ENCODE assay signal across 19 cellular contexts in the genomic region with DNA sequence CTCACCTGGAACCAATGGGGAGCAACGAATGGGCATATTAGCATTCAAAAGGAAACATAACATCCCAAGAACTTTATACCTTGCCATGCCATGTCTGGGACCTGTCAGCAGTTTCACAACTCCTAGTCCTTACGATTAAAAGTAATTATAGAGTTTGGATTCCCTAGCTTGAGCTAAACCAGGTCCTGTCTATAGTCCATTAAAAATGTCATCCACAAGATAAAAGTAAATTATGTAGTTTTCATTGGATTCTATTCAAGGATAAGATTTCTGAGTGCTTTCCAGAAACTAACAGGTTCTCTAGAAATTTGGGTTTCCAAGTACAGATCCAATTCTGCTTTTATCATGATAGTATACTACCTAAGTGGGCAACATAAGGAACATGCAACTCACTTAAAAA.
DNase-seq lines count a peak whose midpoint lies in the region; ATAC-seq, FAIRE-seq and TF ChIP-seq lines count a peak whose summit lies in the region.
"Had no signal": no experiment of that assay in that cellular context is flagged by ENCODE, and none has a peak within 500 bp of the region (broad histone marks: within the 10 kb centered on the region; RNA-seq: fewer than 3 reads in every experiment).

No MANE protein-coding gene starts in this region.

- peaks cover 10% of the 10 kb centered on the region for H3F3A ChIP-seq in SK-N-SH (replicated peaks; ENCODE audit: insufficient read depth)

- H2BK5ac ChIP-seq in mesenchymal stem cell (ENCODE audit: low read depth, low read length, poor library complexity, severe bottlenecking) = no peak overlapping the region

- 66% methylated on average over 2 of the region's 2 CpGs for WGBS in SK-N-SH (ENCODE audit: low lambda C conversion rate)
- WGBS in mesenchymal stem cell = 100% methylated on average over 1 of the region's 2 CpGs
- WGBS in gastroesophageal sphincter (ENCODE audit: low coverage in 1 of 2), 2 donors = 32 to 64% methylated on average over 2 of the region's 2 CpGs

- POLR2A ChIA-PET in SK-N-SH (lab: Yijun Ruan, JAX) = no interaction called here

- no peak for TF ChIP-seq CTCF in SK-N-SH (IDR thresholded peaks at IDR 0.05)
- TF ChIP-seq CTCF in astrocyte (IDR thresholded peaks at IDR 0.05; ENCODE audit: insufficient read depth, low read depth, low read length) = no peak
- TF ChIP-seq CTCF in GM13976 (IDR thresholded peaks at IDR 0.05; ENCODE audit: borderline replicate concordance, control extremely low read depth, extremely low read depth, insufficient read depth, missing control alignments) = no peak
- TF ChIP-seq CTCF in gastroesophageal sphincter (IDR thresholded peaks at IDR 0.05) = no peak

- TF ChIP-seq POLR2A in gastroesophageal sphincter (IDR thresholded peaks at IDR 0.05) = no peak

- no peak for TF ChIP-seq EP300 in SK-N-SH (IDR thresholded peaks at IDR 0.05; ENCODE audit: borderline replicate concordance in 1 of 2, low read depth in 1 of 2, low read length in 1 of 2)
- TF ChIP-seq EP300 in gastroesophageal sphincter (IDR thresholded peaks at IDR 0.05) = no peak

- H3K27ac Mint-ChIP-seq in astrocyte (ENCODE audit: unreplicated experiment) = peak overlapping the region; percentile 97
- H3K27ac Mint-ChIP-seq: CD4-positive, alpha-beta memory T cell had no signal

- no peak overlapping the region for H3K18ac ChIP-seq in mesenchymal stem cell (ENCODE audit: low read depth in 1 of 2, low read length in 2 of 2)

- peaks cover 37% of the 10 kb centered on the region for H3K4me1 Mint-ChIP-seq in astrocyte (ENCODE audit: low read depth, unreplicated experiment)
- H3K4me1 Mint-ChIP-seq: CD4-positive, alpha-beta memory T cell had no signal

- no peak for TF ChIP-seq RAD21 in SK-N-SH (IDR thresholded peaks at IDR 0.05; ENCODE audit: low read length)

- H3K9ac ChIP-seq in SK-N-SH (no peak overlapping the region), astrocyte (ENCODE audit: low read length) (no peak overlapping the region), mesenchymal stem cell (ENCODE audit: low read length) (no peak overlapping the region)
- H3K9ac ChIP-seq: GM23248 had no signal

- H3K27me3 ChIP-seq in SK-N-SH (ENCODE audit: insufficient read depth) = no peaks in the 10 kb centered on the region
- H3K27me3 ChIP-seq in astrocyte (ENCODE audit: insufficient read depth, low read length) = no peaks in the 10 kb centered on the region
- no peaks in the 10 kb centered on the region for H3K27me3 ChIP-seq in mesenchymal stem cell (ENCODE audit: control insufficient read depth in 1 of 2, insufficient read depth in 1 of 2, low read length in 2 of 2)
- no peaks in the 10 kb centered on the region for H3K27me3 ChIP-seq in gastroesophageal sphincter

- no peaks in the 10 kb centered on the region for H3K79me2 ChIP-seq in SK-N-SH (ENCODE audit: insufficient read depth)
- no peaks in the 10 kb centered on the region for H3K79me2 ChIP-seq in astrocyte (ENCODE audit: insufficient read depth, low read length)

- H3K4me1 ChIP-seq in SK-N-SH (ENCODE audit: control insufficient read depth in 1 of 2, insufficient read depth in 2 of 2, low read depth in 1 of 2, low read length in 1 of 2) = peaks cover 0 to 9% of the 10 kb centered on the region in 2 experiments; a peak in 3 of 4 replicates
- H3K4me1 ChIP-seq in astrocyte (ENCODE audit: insufficient read depth, low read length) = peaks cover 11% of the 10 kb centered on the region
- peaks cover 2% of the 10 kb centered on the region for H3K4me1 ChIP-seq in mesenchymal stem cell (ENCODE audit: control insufficient read depth, insufficient read depth, low read depth, low read length)
- no peaks in the 10 kb centered on the region for H3K4me1 ChIP-seq in gastroesophageal sphincter

- ATAC-seq in HG03520 (IDR thresholded peaks at IDR 0.05; ENCODE audit: unreplicated experiment) = no peak
- no peak for ATAC-seq in gastroesophageal sphincter

- no peak overlapping the region for H3K27ac ChIP-seq in SK-N-SH (ENCODE audit: low read depth in 2 of 2, low read length in 1 of 2)
- no peak overlapping the region for H3K27ac ChIP-seq in astrocyte (ENCODE audit: low read depth, low read length)
- H3K27ac ChIP-seq in mesenchymal stem cell (ENCODE audit: low read length, poor library complexity, severe bottlenecking) = no peak overlapping the region
- H3K27ac ChIP-seq in gastroesophageal sphincter = no peak overlapping the region
- H3K27ac ChIP-seq: GM23248 had no signal

- no peak for DNase-seq in SK-N-SH
- DNase-seq in astrocyte (ENCODE audit: low read depth) = no peak
- DNase-seq in mesenchymal stem cell = no peak
- DNase-seq in GM13976 (ENCODE audit: low spot score) = no peak
- DNase-seq: C1 segment of cervical spinal cord; Calu3; CD4-positive, alpha-beta memory T cell; COR-L47; DMS53; DMS79 treated with DMSO at 0.1 percent for 48 hours; GF-D8; GM23248; H7; HCEC 1CT had no signal

- no peak overlapping the region for H3K4me3 Mint-ChIP-seq in astrocyte (ENCODE audit: unreplicated experiment)
- H3K4me3 Mint-ChIP-seq: CD4-positive, alpha-beta memory T cell had no signal

- peaks cover 2% of the 10 kb centered on the region for H3K36me3 Mint-ChIP-seq in astrocyte (ENCODE audit: low read depth, unreplicated experiment)
- H3K36me3 Mint-ChIP-seq: CD4-positive, alpha-beta memory T cell had no signal

- no peak overlapping the region for H4K8ac ChIP-seq in mesenchymal stem cell (ENCODE audit: low read length)

- H3K4me2 ChIP-seq in SK-N-SH (no peak overlapping the region), astrocyte (ENCODE audit: low read length) (no peak overlapping the region), mesenchymal stem cell (ENCODE audit: low read length, poor library complexity, severe bottlenecking) (no peak overlapping the region)

- H3K4ac ChIP-seq in mesenchymal stem cell (ENCODE audit: low read depth in 1 of 2, low read length in 2 of 2) = no peak overlapping the region

- no peaks in the 10 kb centered on the region for H4K20me1 ChIP-seq in SK-N-SH (ENCODE audit: insufficient read depth)
- H4K20me1 ChIP-seq in astrocyte (ENCODE audit: insufficient read depth, low read length) = no peaks in the 10 kb centered on the region

- peak overlapping the region; percentile 73 for H2AK5ac ChIP-seq in mesenchymal stem cell (ENCODE audit: low read length, severe bottlenecking)

- H3K4me3 ChIP-seq in SK-N-SH (ENCODE audit: low read depth in 2 of 2, low read length in 1 of 2) = no peak overlapping the region
- H3K4me3 ChIP-seq in astrocyte (ENCODE audit: insufficient read depth, low read depth, low read length) = no peak overlapping the region
- H3K4me3 ChIP-seq in mesenchymal stem cell (ENCODE audit: insufficient read depth in 1 of 2, low read depth in 1 of 2, low read length in 2 of 2) = no peak overlapping the region
- H3K4me3 ChIP-seq in gastroesophageal sphincter = no peak overlapping the region
- H3K4me3 ChIP-seq: GM23248 had no signal

- H4K91ac ChIP-seq in mesenchymal stem cell (ENCODE audit: low read length) = no peak overlapping the region

- no peak overlapping the region for H2BK15ac ChIP-seq in mesenchymal stem cell (ENCODE audit: low read depth, poor library complexity, severe bottlenecking)

- CTCF ChIA-PET in SK-N-SH (lab: Yijun Ruan, JAX) = no interaction called here

- in situ Hi-C loops in GM13976 (cut with MboI; ENCODE audit: low sequenced_read_pairs, unreplicated experiment) = no loop called here

- H2AFZ ChIP-seq in SK-N-SH (ENCODE audit: low read depth) (no peak overlapping the region), astrocyte (ENCODE audit: low read depth, low read length) (no peak overlapping the region), mesenchymal stem cell (ENCODE audit: low read depth, low read length) (no peak overlapping the region)
- H2AFZ ChIP-seq: GM23248 had no signal

- H3K79me1 ChIP-seq in mesenchymal stem cell (replicated peaks; ENCODE audit: low read length, poor library complexity, severe bottlenecking) = no peaks in the 10 kb centered on the region

- peaks cover 0 to 12% of the 10 kb centered on the region in 2 experiments for H3K36me3 ChIP-seq in SK-N-SH (replicated peaks in 1 of 2; ENCODE audit: control insufficient read depth in 1 of 2, insufficient read depth in 2 of 2, low read length in 1 of 2)
- no peaks in the 10 kb centered on the region for H3K36me3 ChIP-seq in astrocyte (ENCODE audit: insufficient read depth, low read length)
- no peaks in the 10 kb centered on the region for H3K36me3 ChIP-seq in mesenchymal stem cell (ENCODE audit: control insufficient read depth in 1 of 2, insufficient read depth in 2 of 2, low read depth in 1 of 2, low read length in 2 of 2)
- H3K36me3 ChIP-seq in gastroesophageal sphincter = no peaks in the 10 kb centered on the region

- H3K9me3 ChIP-seq in SK-N-SH (no peaks in the 10 kb centered on the region), astrocyte (ENCODE audit: insufficient read depth, low read depth, low read length) (no peaks in the 10 kb centered on the region), mesenchymal stem cell (ENCODE audit: control insufficient read depth, low read length) (no peaks in the 10 kb centered on the region), gastroesophageal sphincter (no peaks in the 10 kb centered on the region)

- H3K14ac ChIP-seq in mesenchymal stem cell (ENCODE audit: low read length in 2 of 2) = no peak overlapping the region

- no peak overlapping the region for H2BK120ac ChIP-seq in mesenchymal stem cell (ENCODE audit: low read depth, low read length)

- H2BK12ac ChIP-seq in mesenchymal stem cell (ENCODE audit: low read length in 2 of 2) = no peak overlapping the region

- no peak overlapping the region for H3K23ac ChIP-seq in mesenchymal stem cell (ENCODE audit: low read length in 2 of 2)

- no peak for FAIRE-seq in astrocyte (lab: Jason Lieb, UNC)
- FAIRE-seq: GM12892, GM19239, H1 had no signal

- H3K27me3 Mint-ChIP-seq in astrocyte (ENCODE audit: low read depth, unreplicated experiment) = no peaks in the 10 kb centered on the region

- no peaks in the 10 kb centered on the region for H3K9me2 ChIP-seq in SK-N-SH

- H3K9me3 Mint-ChIP-seq in astrocyte (ENCODE audit: unreplicated experiment) = no peaks in the 10 kb centered on the region

TF ChIP-seq in SK-N-SH, 30 proteins besides CTCF, POLR2A, EP300 and RAD21 (continues in another document):
- TF ChIP-seq JUND (IDR thresholded peaks at IDR 0.05) (peak; percentile 5; the same call in 1 of the 2 replicates), SMC3 (IDR thresholded peaks at IDR 0.05; ENCODE audit: low read depth, low read length) (no peak)
